ENCODE assay signal across 18 cellular contexts in the genomic region with DNA sequence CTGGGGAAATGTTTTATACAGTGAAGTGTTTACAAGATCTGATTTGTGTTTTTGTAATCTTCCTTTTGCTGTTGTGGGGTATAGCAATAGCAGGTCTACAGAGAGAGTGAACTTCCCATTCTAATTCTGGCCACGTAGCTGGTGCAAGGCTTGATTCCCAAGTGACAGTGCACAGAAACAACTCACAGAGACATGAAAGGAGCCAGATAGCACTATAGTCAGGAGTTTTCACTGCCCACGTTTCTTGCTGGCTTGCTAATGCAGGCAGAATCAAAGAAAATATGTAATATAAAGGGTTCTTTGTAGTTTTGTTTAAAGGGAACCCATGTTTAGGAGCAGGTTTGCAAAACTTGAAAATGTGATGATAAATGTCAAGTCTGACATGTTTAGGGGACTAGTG.
"Had no signal": no experiment of that assay in that cellular context is flagged by ENCODE, and none has a peak within 500 bp of the region (broad histone marks: within the 10 kb centered on the region; RNA-seq: fewer than 3 reads in every experiment).

No MANE protein-coding gene starts in this region.

- H3K27me3 ChIP-seq: esophagus muscularis mucosa, gastroesophageal sphincter, pancreas, tibial artery had no signal

- H3K4me1 Mint-ChIP-seq: activated CD4-positive, alpha-beta T cell treated with anti-CD3 and anti-CD28 coated beads for 36 hours; activated naive CD8-positive, alpha-beta T cell treated with anti-CD3 and anti-CD28 coated beads for 36 hours; central memory CD8-positive, alpha-beta T cell had no signal

- DNase-seq: activated CD4-positive, alpha-beta T cell treated with anti-CD3 and anti-CD28 coated beads for 36 hours; activated CD4-positive, alpha-beta T cell treated with anti-CD3 and anti-CD28 coated beads, Interleukin-2, amount 50 U/mL, for 48 hours; activated naive CD8-positive, alpha-beta T cell treated with anti-CD3 and anti-CD28 coated beads for 36 hours; amygdala; effector memory CD4-positive, alpha-beta T cell; pancreas; stimulated activated CD4-positive, alpha-beta T cell treated with anti-CD3 and anti-CD28 coated beads, Interleukin-12 subunit alpha, Interleukin-12 subunit beta, amount 100 ng/mL, for 4 hours; stimulated activated CD4-positive, alpha-beta T cell treated with anti-CD3 and anti-CD28 coated beads, Interleukin-1b, Interleukin-23, amount 100 ng/mL, for 48 hours; stimulated activated CD8-positive, alpha-beta memory T cell treated with anti-CD3 and anti-CD28 coated beads, Interleukin-4, amount 100 ng/mL, for 48 hours; stimulated activated naive CD4-positive, alpha-beta T cell; tibial artery had no signal

- FAIRE-seq: endothelial cell of umbilical vein, pancreas had no signal

- H3K36me3 Mint-ChIP-seq: activated naive CD8-positive, alpha-beta T cell treated with anti-CD3 and anti-CD28 coated beads for 36 hours; mesothelial cell of epicardium; WTC11 had no signal

- H3K4me1 ChIP-seq: gastroesophageal sphincter, tibial artery had no signal

- H3K27ac Mint-ChIP-seq: activated CD4-positive, alpha-beta T cell treated with anti-CD3 and anti-CD28 coated beads for 36 hours; activated naive CD8-positive, alpha-beta T cell treated with anti-CD3 and anti-CD28 coated beads for 36 hours; T-helper 2 cell treated with Interferon-gamma antibody and Interleukin-4, amounts not matched to agents 5 μg/mL and 100 μg/mL, for 36 hours; WTC11 had no signal

- H3K9me3 ChIP-seq: esophagus muscularis mucosa, gastroesophageal sphincter, pancreas, tibial artery had no signal

- H3K27me3 Mint-ChIP-seq: activated CD4-positive, alpha-beta T cell treated with anti-CD3 and anti-CD28 coated beads for 36 hours; activated naive CD8-positive, alpha-beta T cell treated with anti-CD3 and anti-CD28 coated beads for 36 hours; central memory CD8-positive, alpha-beta T cell had no signal

- H3K4me3 ChIP-seq: esophagus muscularis mucosa, gastroesophageal sphincter, pancreas, tibial artery had no signal

- ATAC-seq: activated CD4-positive, alpha-beta T cell treated with anti-CD3 and anti-CD28 coated beads for 36 hours; gastroesophageal sphincter had no signal

- H3K4me3 Mint-ChIP-seq: activated CD4-positive, alpha-beta T cell treated with anti-CD3 and anti-CD28 coated beads for 36 hours; activated naive CD8-positive, alpha-beta T cell treated with anti-CD3 and anti-CD28 coated beads for 36 hours; central memory CD8-positive, alpha-beta T cell; mesothelial cell of epicardium; T-helper 2 cell treated with Interferon-gamma antibody and Interleukin-4, amounts not matched to agents 5 μg/mL and 100 μg/mL, for 36 hours; WTC11 had no signal

- H3K9me3 Mint-ChIP-seq: activated naive CD8-positive, alpha-beta T cell treated with anti-CD3 and anti-CD28 coated beads for 36 hours; central memory CD8-positive, alpha-beta T cell; mesothelial cell of epicardium; T-helper 2 cell treated with Interferon-gamma antibody and Interleukin-4, amounts not matched to agents 5 μg/mL and 100 μg/mL, for 36 hours had no signal

- H3K36me3 ChIP-seq: esophagus muscularis mucosa, gastroesophageal sphincter, pancreas, tibial artery had no signal

- H3K27ac ChIP-seq: esophagus muscularis mucosa, gastroesophageal sphincter, pancreas, tibial artery had no signal
